In the genomic region with DNA sequence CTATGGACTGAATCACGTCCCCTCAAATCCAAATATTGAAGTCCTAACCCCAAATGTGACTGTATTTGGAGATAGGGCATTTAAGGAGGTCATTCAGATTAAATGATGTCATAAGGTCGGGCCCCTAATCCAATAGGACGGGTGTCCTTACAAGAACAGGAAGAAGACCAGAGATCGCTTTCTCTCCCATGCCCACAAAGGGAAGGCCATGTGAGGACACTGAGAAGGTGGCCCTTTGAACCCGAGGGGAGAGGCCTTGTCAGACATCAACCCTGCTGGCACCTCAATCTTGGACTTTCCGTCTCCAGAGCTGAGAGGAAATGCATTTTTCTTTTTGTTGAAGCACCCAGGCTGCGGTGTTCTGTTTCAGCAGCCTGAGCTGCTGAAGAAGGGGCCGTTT, we compare ENCODE assay signal across 29 cellular contexts.
"Had no signal": no experiment of that assay in that cellular context is flagged by ENCODE, and none has a peak within 500 bp of the region (broad histone marks: within the 10 kb centered on the region; RNA-seq: fewer than 3 reads in every experiment).

No MANE protein-coding gene starts in this region.

- H3K27me3 ChIP-seq: ascending aorta, cardiac muscle cell had no signal

- FAIRE-seq: RCC 7860 had no signal

- H3K4me3 ChIP-seq: ascending aorta, cardiac muscle cell had no signal

- H3K27ac ChIP-seq: ascending aorta, cardiac muscle cell, RWPE1, WERI-Rb-1 had no signal

- H3K9me3 ChIP-seq: ascending aorta had no signal

- H3K36me3 ChIP-seq: ascending aorta, cardiac muscle cell, WERI-Rb-1 had no signal

- ATAC-seq: activated CD8-positive, alpha-beta T cell treated with anti-CD3 and anti-CD28 coated beads, Interleukin-2, amount 10 ng/mL, durations not matched to agents 7 days and 5 days; PC-3 had no signal

- DNase-seq: activated CD4-positive, alpha-beta T cell treated with anti-CD3 and anti-CD28 coated beads for 1 hour; activated CD4-positive, alpha-beta T cell treated with anti-CD3 and anti-CD28 coated beads for 48 hours; activated CD4-positive, alpha-beta T cell treated with anti-CD3 and anti-CD28 coated beads, Interleukin-2, amount 50 U/mL, for 48 hours; activated CD4-positive, CD25-positive, alpha-beta regulatory T cell; activated CD8-positive, alpha-beta T cell treated with anti-CD3 and anti-CD28 coated beads, Interleukin-2, amount 10 ng/mL, durations not matched to agents 7 days and 5 days; activated gamma-delta T cell; activated naive CD4-positive, alpha-beta T cell treated with Interleukin-2 at 50 U/mL for 16 hours; activated naive CD8-positive, alpha-beta T cell treated with anti-CD3 and anti-CD28 coated beads, Interleukin-2, amount 10 ng/mL, durations not matched to agents 7 days and 5 days; activated T-cell treated with anti-CD3 and anti-CD28 coated beads, Interleukin-2, amount 50 U/mL, for 24 hours; amygdala; NCI-H1092 treated with DMSO at 0.1 percent for 48 hours; NCI-H146; NCI-H187; NCI-H2081; NCI-H226; NCI-H446 treated with DMSO at 0.1 percent for 48 hours; NCI-H526; NCI-H748 treated with DMSO at 0.1 percent for 48 hours; NK-92 treated with Interleukin-12 subunit alpha and Interleukin-12 subunit beta, amount 100 ng/mL, for 24 hours; PC-3; Right ventricle myocardium superior; SW 1271; T-helper 1 cell; T1000; WERI-Rb-1 had no signal
